In genomic region chr11:92552942-92553341, GRCh38 we compare ENCODE assay signal across 14 cellular contexts.
DNase-seq lines count a peak whose midpoint lies in the region; ATAC-seq and TF ChIP-seq lines count a peak whose summit lies in the region.
"Had no signal": no experiment of that assay in that cellular context is flagged by ENCODE, and none has a peak within 500 bp of the region (broad histone marks: within the 10 kb centered on the region; RNA-seq: fewer than 3 reads in every experiment).

No MANE protein-coding gene starts in this region.

- no peak overlapping the region for H3K4me2 ChIP-seq in hepatocyte

- H3K27me3 ChIP-seq in AG04450 (ENCODE audit: control insufficient read depth, insufficient read depth, low read length) = no peaks in the 10 kb centered on the region
- no peaks in the 10 kb centered on the region for H3K27me3 ChIP-seq in RWPE2 (ENCODE audit: insufficient read depth, poor library complexity, severe bottlenecking)
- H3K27me3 ChIP-seq in hepatocyte = no peaks in the 10 kb centered on the region

- H3K4me3 ChIP-seq in AG04450 (ENCODE audit: low read depth, low read length) (no peak overlapping the region), RWPE2 (ENCODE audit: severe bottlenecking) (no peak overlapping the region), hepatocyte (no peak overlapping the region)

- H3K27ac ChIP-seq in AG04450 (ENCODE audit: low read depth, low read length) (no peak overlapping the region), RWPE2 (ENCODE audit: poor library complexity, severe bottlenecking) (no peak overlapping the region), hepatocyte (no peak overlapping the region)

- TF ChIP-seq CTCF in AG04450 (IDR thresholded peaks at IDR 0.05; ENCODE audit: low read depth, low read length) (peak; percentile 26; the same call in 1 of the 2 replicates), RWPE2 (IDR thresholded peaks at IDR 0.05; ENCODE audit: poor library complexity, severe bottlenecking) (peak; percentile 56), hepatocyte (IDR thresholded peaks at IDR 0.05; ENCODE audit: poor library complexity) (peak; percentile 54)

- ATAC-seq in RWPE2 (ENCODE audit: low read depth) = no peak
- ATAC-seq: T-helper 17 cell had no signal

- H4K20me1 ChIP-seq in hepatocyte (ENCODE audit: insufficient read depth, poor library complexity, severe bottlenecking) = no peaks in the 10 kb centered on the region

- CTCF ChIA-PET in AG04450 (lab: Charles Lee) = interaction anchor here (1.3 kb wide), 1 partner anchor 1511 kb away, joined by 4 read pairs; no protein-coding TSS in a partner anchor

- H3K9me2 ChIP-seq in hepatocyte (replicated peaks; ENCODE audit: insufficient read depth) = no peaks in the 10 kb centered on the region

- POLR2A ChIA-PET in AG04450 (lab: Yijun Ruan, JAX) = no interaction called here

- no peaks in the 10 kb centered on the region for H3K79me2 ChIP-seq in hepatocyte

- no peaks in the 10 kb centered on the region for H3K4me1 ChIP-seq in RWPE2 (ENCODE audit: insufficient read depth, poor library complexity, severe bottlenecking)
- H3K4me1 ChIP-seq in hepatocyte (ENCODE audit: insufficient read depth) = no peaks in the 10 kb centered on the region

- H3K36me3 ChIP-seq in RWPE2 (ENCODE audit: low read depth) (no peaks in the 10 kb centered on the region), hepatocyte (replicated peaks; ENCODE audit: insufficient read depth, low read depth) (no peaks in the 10 kb centered on the region)

- no peak overlapping the region for H2AFZ ChIP-seq in hepatocyte

- DNase-seq in AG04450 (ENCODE audit: low read depth, low spot score) = no peak
- DNase-seq in HS-5 (ENCODE audit: low read depth) = peak; percentile 11
- DNase-seq in RWPE2 (ENCODE audit: low spot score) = no peak
- DNase-seq in hepatocyte (ENCODE audit: low spot score) = no peak
- no peak for DNase-seq in iPS-NIHi7 (ENCODE audit: extremely low spot score)
- no peak for DNase-seq in effector CD8-positive, alpha-beta T cell (lab: John Stamatoyannopoulos, UW)
- DNase-seq in NCI-H1417 treated with DMSO at 0.1 percent for 48 hours (lab: John Stamatoyannopoulos, UW) = no peak
- DNase-seq in activated CD4-positive, alpha-beta T cell treated with anti-CD3 and anti-CD28 coated beads for 1 hour = no peak
- DNase-seq: activated naive CD8-positive, alpha-beta T cell treated with anti-CD3 and anti-CD28 coated beads, Interleukin-2, amount 10 ng/mL, durations not matched to agents 7 days and 5 days; CD4-positive, alpha-beta memory T cell; effector CD4-positive, alpha-beta T cell; H7; NK-92 treated with Interleukin-12 subunit alpha and Interleukin-12 subunit beta, amount 100 ng/mL, for 24 hours; T-helper 17 cell had no signal

- no peaks in the 10 kb centered on the region for H3K9me3 ChIP-seq in AG04450 (ENCODE audit: control insufficient read depth, insufficient read depth, low read length)
- no peaks in the 10 kb centered on the region for H3K9me3 ChIP-seq in RWPE2 (ENCODE audit: severe bottlenecking)
- no peaks in the 10 kb centered on the region for H3K9me3 ChIP-seq in hepatocyte (ENCODE audit: low read depth)

- 62% methylated on average over 2 of the region's 2 CpGs for WGBS in hepatocyte (ENCODE audit: low lambda C conversion rate, missing lambda C conversion rate)
